Comparison of ENCODE assay signal across 1 cellular context in genomic region chr19:2548966-2549365, GRCh38.
TF ChIP-seq lines count a peak whose summit lies in the region.

No MANE protein-coding gene starts in this region.

TF ChIP-seq in H1, 55 proteins besides CTCF, POLR2A, EP300 and RAD21:
- TF ChIP-seq RXRA (IDR thresholded peaks at IDR 0.05; ENCODE audit: insufficient read depth, low read depth, low read length) (no peak), ZNF274 (IDR thresholded peaks at IDR 0.05; ENCODE audit: borderline replicate concordance, extremely low read depth, low read length) (no peak), BRCA1 (IDR thresholded peaks at IDR 0.05; ENCODE audit: low read depth, low read length) (no peak), TAF7 (optimal IDR thresholded peaks at IDR 0.05; ENCODE audit: borderline replicate concordance, low read depth, low read length) (no peak), E2F6 (IDR thresholded peaks at IDR 0.05) (no peak), RFX5 (IDR thresholded peaks at IDR 0.05; ENCODE audit: borderline replicate concordance, low read depth, low read length) (no peak), SRF (IDR thresholded peaks at IDR 0.05; ENCODE audit: low read depth, low read length) (no peak), SAP30 (IDR thresholded peaks at IDR 0.05; ENCODE audit: insufficient read depth, insufficient replicate concordance, low read length) (no peak), EGR1 (IDR thresholded peaks at IDR 0.05; ENCODE audit: borderline replicate concordance, low read depth, low read length) (no peak), TBP (IDR thresholded peaks at IDR 0.05; ENCODE audit: low read depth, low read length) (no peak), SUZ12 (IDR thresholded peaks at IDR 0.05; ENCODE audit: low read length) (no peak), POU5F1 (IDR thresholded peaks at IDR 0.05; ENCODE audit: low read depth, low read length) (no peak), SP4 (IDR thresholded peaks at IDR 0.05; ENCODE audit: low read length) (no peak), TAF1 (IDR thresholded peaks at IDR 0.05; ENCODE audit: low read depth, low read length) (no peak), CHD2 (IDR thresholded peaks at IDR 0.05; ENCODE audit: low read length) (no peak), SIX5 (IDR thresholded peaks at IDR 0.05; ENCODE audit: low read depth, low read length) (no peak), FOSL1 (IDR thresholded peaks at IDR 0.05; ENCODE audit: insufficient read depth, low read depth, low read length) (no peak), SIN3A (conservative IDR thresholded peaks at IDR 0.05 in 1 of 2, IDR thresholded peaks at IDR 0.05 in 1 of 2; ENCODE audit: low read depth in 1 of 2, low read length in 2 of 2) (no peak)
- TF ChIP-seq, protein P1, sequence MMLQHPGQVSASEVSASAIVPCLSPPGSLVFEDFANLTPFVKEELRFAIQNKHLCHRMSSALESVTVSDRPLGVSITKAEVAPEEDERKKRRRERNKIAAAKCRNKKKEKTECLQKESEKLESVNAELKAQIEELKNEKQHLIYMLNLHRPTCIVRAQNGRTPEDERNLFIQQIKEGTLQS (IDR thresholded peaks at IDR 0.05; ENCODE audit: insufficient read depth, low read depth, low read length): no peak
- TF ChIP-seq, protein P2, sequence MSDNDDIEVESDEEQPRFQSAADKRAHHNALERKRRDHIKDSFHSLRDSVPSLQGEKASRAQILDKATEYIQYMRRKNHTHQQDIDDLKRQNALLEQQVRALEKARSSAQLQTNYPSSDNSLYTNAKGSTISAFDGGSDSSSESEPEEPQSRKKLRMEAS (IDR thresholded peaks at IDR 0.05): no peak
